19 cellular contexts compared by ENCODE assay signal in genomic region chr14:77830692-77831091, GRCh38.
"Had no signal": no experiment of that assay in that cellular context is flagged by ENCODE, and none has a peak within 500 bp of the region (broad histone marks: within the 10 kb centered on the region; RNA-seq: fewer than 3 reads in every experiment).

No MANE protein-coding gene starts in this region.

- FAIRE-seq: small intestine had no signal

- H3K36me3 Mint-ChIP-seq: activated naive CD8-positive, alpha-beta T cell treated with anti-CD3 and anti-CD28 coated beads, Interleukin-2, amount 10 ng/mL, durations not matched to agents 7 days and 5 days had no signal

- H3K4me1 Mint-ChIP-seq: activated naive CD8-positive, alpha-beta T cell treated with anti-CD3 and anti-CD28 coated beads, Interleukin-2, amount 10 ng/mL, durations not matched to agents 7 days and 5 days; naive thymus-derived CD4-positive, alpha-beta T cell had no signal

- H3K27ac Mint-ChIP-seq: activated naive CD8-positive, alpha-beta T cell treated with anti-CD3 and anti-CD28 coated beads, Interleukin-2, amount 10 ng/mL, durations not matched to agents 7 days and 5 days; dendritic cell treated with granulocyte-macrophage colony-stimulating factor and Interleukin-4, amounts not matched to agents 40 ng/mL and 50 ng/mL, for 4 days; naive thymus-derived CD4-positive, alpha-beta T cell; stimulated activated naive CD8-positive, alpha-beta T cell treated with anti-CD3 and anti-CD28 coated beads, Interleukin-15, Interleukin-2, amounts not matched to agents 100 ng/mL and 50 ng/mL, for 24 hours had no signal

- ATAC-seq: activated CD4-positive, CD25-positive, alpha-beta regulatory T cell treated with anti-CD3 and anti-CD28 coated beads, Interleukin-2, amount 50 U/mL, for 24 hours; gastroesophageal sphincter; heart right ventricle; mucosa of descending colon; naive thymus-derived CD4-positive, alpha-beta T cell; right cardiac atrium had no signal

- H3K9me3 Mint-ChIP-seq: activated naive CD8-positive, alpha-beta T cell treated with anti-CD3 and anti-CD28 coated beads, Interleukin-2, amount 10 ng/mL, durations not matched to agents 7 days and 5 days; dendritic cell treated with granulocyte-macrophage colony-stimulating factor and Interleukin-4, amounts not matched to agents 40 ng/mL and 50 ng/mL, for 4 days; naive thymus-derived CD4-positive, alpha-beta T cell; stimulated activated naive CD8-positive, alpha-beta T cell treated with anti-CD3 and anti-CD28 coated beads, Interleukin-15, Interleukin-2, amounts not matched to agents 100 ng/mL and 50 ng/mL, for 24 hours had no signal

- H3K9me3 ChIP-seq: gastroesophageal sphincter, heart right ventricle, mucosa of descending colon, neutrophil, testis had no signal

- H3K4me3 Mint-ChIP-seq: activated naive CD8-positive, alpha-beta T cell treated with anti-CD3 and anti-CD28 coated beads, Interleukin-2, amount 10 ng/mL, durations not matched to agents 7 days and 5 days; dendritic cell treated with granulocyte-macrophage colony-stimulating factor and Interleukin-4, amounts not matched to agents 40 ng/mL and 50 ng/mL, for 4 days; naive thymus-derived CD4-positive, alpha-beta T cell; stimulated activated naive CD8-positive, alpha-beta T cell treated with anti-CD3 and anti-CD28 coated beads, Interleukin-15, Interleukin-2, amounts not matched to agents 100 ng/mL and 50 ng/mL, for 24 hours had no signal

- H3K27me3 Mint-ChIP-seq: activated naive CD8-positive, alpha-beta T cell treated with anti-CD3 and anti-CD28 coated beads, Interleukin-2, amount 10 ng/mL, durations not matched to agents 7 days and 5 days; dendritic cell treated with granulocyte-macrophage colony-stimulating factor and Interleukin-4, amounts not matched to agents 40 ng/mL and 50 ng/mL, for 4 days; naive thymus-derived CD4-positive, alpha-beta T cell; stimulated activated naive CD8-positive, alpha-beta T cell treated with anti-CD3 and anti-CD28 coated beads, Interleukin-15, Interleukin-2, amounts not matched to agents 100 ng/mL and 50 ng/mL, for 24 hours had no signal

- H3K27ac ChIP-seq: gastroesophageal sphincter, heart right ventricle, neutrophil, testis had no signal

- H3K4me1 ChIP-seq: gastroesophageal sphincter, testis had no signal

- DNase-seq: activated CD4-positive, alpha-beta T cell treated with anti-CD3 and anti-CD28 coated beads, Interleukin-2, amount 50 U/mL, for 1 hour; activated CD8-positive, alpha-beta memory T cell treated with anti-CD3 and anti-CD28 coated beads for 24 hours; activated naive CD8-positive, alpha-beta T cell treated with anti-CD3 and anti-CD28 coated beads, Interleukin-2, amount 10 ng/mL, durations not matched to agents 7 days and 5 days; anterior cingulate cortex; effector memory CD4-positive, alpha-beta T cell; erythroblast; heart right ventricle; mucosa of descending colon; naive thymus-derived CD4-positive, alpha-beta T cell; right cardiac atrium; small intestine; stimulated activated CD4-positive, alpha-beta T cell treated with anti-CD3 and anti-CD28 coated beads, Interleukin-4, amount 100 ng/mL, for 24 hours; T-helper 9 cell; testis had no signal

- H3K27me3 ChIP-seq: gastroesophageal sphincter, heart right ventricle, neutrophil, testis had no signal

- H3K36me3 ChIP-seq: neutrophil had no signal

- H3K4me3 ChIP-seq: gastroesophageal sphincter, heart right ventricle, mucosa of descending colon, testis had no signal
